Comparison of ENCODE assay signal across 38 cellular contexts in genomic region chr3:188617270-188617669, GRCh38.
"Had no signal": no experiment of that assay in that cellular context is flagged by ENCODE, and none has a peak within 500 bp of the region (broad histone marks: within the 10 kb centered on the region; RNA-seq: fewer than 3 reads in every experiment).

No MANE protein-coding gene starts in this region.

- H3K4me3 Mint-ChIP-seq: activated B cell treated with CpG ODN at 0.5 μM for 24 hours; activated CD4-positive, alpha-beta memory T cell treated with anti-CD3 and anti-CD28 coated beads for 36 hours; activated CD4-positive, alpha-beta T cell treated with anti-CD3 and anti-CD28 coated beads, Interleukin-2, amount 10 ng/mL, durations not matched to agents 24 days and 14 days; activated CD8-positive, alpha-beta T cell treated with anti-CD3 and anti-CD28 coated beads for 36 hours; activated naive CD4-positive, alpha-beta T cell treated with anti-CD3 and anti-CD28 coated beads, Interleukin-2, amount 10 ng/mL, durations not matched to agents 7 days and 5 days; activated naive CD4-positive, alpha-beta T cell treated with anti-CD3 and anti-CD28 coated beads, Interleukin-2, amount 50 U/mL, for 24 hours; activated naive CD8-positive, alpha-beta T cell; activated naive CD8-positive, alpha-beta T cell treated with anti-CD3 and anti-CD28 coated beads, Interleukin-2, amount 10 ng/mL, durations not matched to agents 7 days and 5 days; activated naive CD8-positive, alpha-beta T cell treated with anti-CD3 and anti-CD28 coated beads, Interleukin-2, amount 50 U/mL, for 24 hours; activated T-cell treated with anti-CD3 and anti-CD28 coated beads, Interleukin-2, amount 50 U/mL, for 4 hours; activated T-cell treated with anti-CD3 and anti-CD28 coated beads, Interleukin-2, amount 50 U/mL, for 72 hours; activated T-helper 1 cell treated with anti-CD3 and anti-CD28 coated beads, Interleukin-12 subunit alpha, Interleukin-12 subunit beta, Interleukin-2, Interleukin-4 antibody, amounts not matched to agents 30 ng/mL and 10 ng/mL and 1 ng/mL, durations not matched to agents 14 hours and 24 hours and 36 hours; activated T-helper 17 cell treated with anti-CD3 and anti-CD28 coated beads, Interleukin-2, amount 50 U/mL, for 72 hours; brain; central memory CD8-positive, alpha-beta T cell; T-helper 1 cell treated with Interleukin-12 subunit alpha and Interleukin-12 subunit beta and Interleukin-4 antibody, amounts not matched to agents 30 μg/mL and 1 μg/mL, for 36 hours; T-helper 2 cell treated with Interferon-gamma antibody and Interleukin-4, amounts not matched to agents 5 μg/mL and 100 μg/mL, for 36 hours had no signal

- H3K27me3 ChIP-seq: ascending aorta, cardiac muscle cell had no signal

- H3K4me3 ChIP-seq: ascending aorta, cardiac muscle cell had no signal

- DNase-seq: activated B cell treated with CpG ODN at 0.5 μM for 24 hours; activated CD4-positive, alpha-beta memory T cell treated with anti-CD3 and anti-CD28 coated beads for 36 hours; activated CD4-positive, alpha-beta T cell treated with anti-CD3 and anti-CD28 coated beads for 4 hours; activated CD4-positive, alpha-beta T cell treated with anti-CD3 and anti-CD28 coated beads, Interleukin-2, amount 10 ng/mL, durations not matched to agents 24 days and 14 days; activated CD4-positive, alpha-beta T cell treated with anti-CD3 and anti-CD28 coated beads, Interleukin-2, amount 50 U/mL, for 1 hour; activated CD4-positive, alpha-beta T cell treated with anti-CD3 and anti-CD28 coated beads, Interleukin-2, amount 50 U/mL, for 4 hours; activated CD4-positive, CD25-positive, alpha-beta regulatory T cell treated with anti-CD3 and anti-CD28 coated beads, Interleukin-2, amount 50 U/mL, for 72 hours; activated CD8-positive, alpha-beta memory T cell treated with anti-CD3 and anti-CD28 coated beads, Interleukin-2, amount 50 U/mL, for 4 hours; activated CD8-positive, alpha-beta T cell treated with anti-CD3 and anti-CD28 coated beads for 36 hours; activated gamma-delta T cell; activated naive CD4-positive, alpha-beta T cell treated with anti-CD3 and anti-CD28 coated beads, Interleukin-2, amount 10 ng/mL, durations not matched to agents 7 days and 5 days; activated naive CD4-positive, alpha-beta T cell treated with Interleukin-2 at 50 U/mL for 16 hours; activated naive CD8-positive, alpha-beta T cell treated with anti-CD3 and anti-CD28 coated beads, Interleukin-2, amount 10 ng/mL, durations not matched to agents 7 days and 5 days; activated naive CD8-positive, alpha-beta T cell treated with anti-CD3 and anti-CD28 coated beads, Interleukin-2, amount 50 U/mL, for 24 hours; activated T-cell treated with anti-CD3 and anti-CD28 coated beads for 4 hours; activated T-cell treated with anti-CD3 and anti-CD28 coated beads, Interleukin-2, amount 50 U/mL, for 1 hour; activated T-cell treated with anti-CD3 and anti-CD28 coated beads, Interleukin-2, amount 50 U/mL, for 4 hours; activated T-cell treated with anti-CD3 and anti-CD28 coated beads, Interleukin-2, amount 50 U/mL, for 72 hours; amygdala; anterior cingulate cortex; caudate nucleus; SW 1271; T-helper 1 cell; T-helper 2 cell; T-helper 9 cell had no signal

- H3K27ac Mint-ChIP-seq: activated B cell treated with CpG ODN at 0.5 μM for 24 hours; activated CD4-positive, alpha-beta memory T cell treated with anti-CD3 and anti-CD28 coated beads for 36 hours; activated CD4-positive, alpha-beta T cell treated with anti-CD3 and anti-CD28 coated beads, Interleukin-2, amount 10 ng/mL, durations not matched to agents 24 days and 14 days; activated CD8-positive, alpha-beta T cell treated with anti-CD3 and anti-CD28 coated beads for 36 hours; activated naive CD4-positive, alpha-beta T cell treated with anti-CD3 and anti-CD28 coated beads, Interleukin-2, amount 10 ng/mL, durations not matched to agents 7 days and 5 days; activated naive CD4-positive, alpha-beta T cell treated with anti-CD3 and anti-CD28 coated beads, Interleukin-2, amount 50 U/mL, for 24 hours; activated naive CD8-positive, alpha-beta T cell; activated naive CD8-positive, alpha-beta T cell treated with anti-CD3 and anti-CD28 coated beads, Interleukin-2, amount 10 ng/mL, durations not matched to agents 7 days and 5 days; activated naive CD8-positive, alpha-beta T cell treated with anti-CD3 and anti-CD28 coated beads, Interleukin-2, amount 50 U/mL, for 24 hours; activated T-cell treated with anti-CD3 and anti-CD28 coated beads, Interleukin-2, amount 50 U/mL, for 72 hours; activated T-helper 1 cell treated with anti-CD3 and anti-CD28 coated beads, Interleukin-12 subunit alpha, Interleukin-12 subunit beta, Interleukin-2, Interleukin-4 antibody, amounts not matched to agents 30 ng/mL and 10 ng/mL and 1 ng/mL, durations not matched to agents 14 hours and 24 hours and 36 hours; activated T-helper 17 cell treated with anti-CD3 and anti-CD28 coated beads, Interleukin-2, amount 50 U/mL, for 72 hours; brain; T-helper 1 cell treated with Interleukin-12 subunit alpha and Interleukin-12 subunit beta and Interleukin-4 antibody, amounts not matched to agents 30 μg/mL and 1 μg/mL, for 36 hours; T-helper 2 cell treated with Interferon-gamma antibody and Interleukin-4, amounts not matched to agents 5 μg/mL and 100 μg/mL, for 36 hours had no signal

- FAIRE-seq: bronchial epithelial cell, TTC549 had no signal

- H3K27ac ChIP-seq: ascending aorta, cardiac muscle cell, VCaP had no signal

- ATAC-seq: activated CD8-positive, alpha-beta T cell treated with anti-CD3 and anti-CD28 coated beads for 36 hours; activated naive CD8-positive, alpha-beta T cell treated with anti-CD3 and anti-CD28 coated beads, Interleukin-2, amount 50 U/mL, for 24 hours; activated T-cell treated with anti-CD3 and anti-CD28 coated beads, Interleukin-2, amount 50 U/mL, for 4 hours; activated T-cell treated with anti-CD3 and anti-CD28 coated beads, Interleukin-2, amount 50 U/mL, for 72 hours; activated T-helper 17 cell treated with anti-CD3 and anti-CD28 coated beads, Interleukin-2, amount 50 U/mL, for 72 hours had no signal

- H3K9me3 Mint-ChIP-seq: activated B cell treated with CpG ODN at 0.5 μM for 24 hours; activated CD4-positive, alpha-beta memory T cell treated with anti-CD3 and anti-CD28 coated beads for 36 hours; activated CD4-positive, alpha-beta T cell treated with anti-CD3 and anti-CD28 coated beads, Interleukin-2, amount 10 ng/mL, durations not matched to agents 24 days and 14 days; activated CD8-positive, alpha-beta T cell treated with anti-CD3 and anti-CD28 coated beads for 36 hours; activated naive CD4-positive, alpha-beta T cell treated with anti-CD3 and anti-CD28 coated beads, Interleukin-2, amount 10 ng/mL, durations not matched to agents 7 days and 5 days; activated naive CD4-positive, alpha-beta T cell treated with anti-CD3 and anti-CD28 coated beads, Interleukin-2, amount 50 U/mL, for 24 hours; activated T-cell treated with anti-CD3 and anti-CD28 coated beads, Interleukin-2, amount 50 U/mL, for 4 hours; activated T-helper 1 cell treated with anti-CD3 and anti-CD28 coated beads, Interleukin-12 subunit alpha, Interleukin-12 subunit beta, Interleukin-2, Interleukin-4 antibody, amounts not matched to agents 30 ng/mL and 10 ng/mL and 1 ng/mL, durations not matched to agents 14 hours and 24 hours and 36 hours; activated T-helper 17 cell treated with anti-CD3 and anti-CD28 coated beads, Interleukin-2, amount 50 U/mL, for 72 hours; central memory CD8-positive, alpha-beta T cell; T-helper 1 cell treated with Interleukin-12 subunit alpha and Interleukin-12 subunit beta and Interleukin-4 antibody, amounts not matched to agents 30 μg/mL and 1 μg/mL, for 36 hours; T-helper 2 cell treated with Interferon-gamma antibody and Interleukin-4, amounts not matched to agents 5 μg/mL and 100 μg/mL, for 36 hours had no signal

- H3K27me3 Mint-ChIP-seq: activated B cell treated with CpG ODN at 0.5 μM for 24 hours; activated CD4-positive, alpha-beta memory T cell treated with anti-CD3 and anti-CD28 coated beads for 36 hours; activated CD4-positive, alpha-beta T cell treated with anti-CD3 and anti-CD28 coated beads, Interleukin-2, amount 10 ng/mL, durations not matched to agents 24 days and 14 days; activated CD8-positive, alpha-beta T cell treated with anti-CD3 and anti-CD28 coated beads for 36 hours; activated naive CD4-positive, alpha-beta T cell treated with anti-CD3 and anti-CD28 coated beads, Interleukin-2, amount 10 ng/mL, durations not matched to agents 7 days and 5 days; activated naive CD4-positive, alpha-beta T cell treated with anti-CD3 and anti-CD28 coated beads, Interleukin-2, amount 50 U/mL, for 24 hours; activated naive CD8-positive, alpha-beta T cell; activated naive CD8-positive, alpha-beta T cell treated with anti-CD3 and anti-CD28 coated beads, Interleukin-2, amount 10 ng/mL, durations not matched to agents 7 days and 5 days; activated naive CD8-positive, alpha-beta T cell treated with anti-CD3 and anti-CD28 coated beads, Interleukin-2, amount 50 U/mL, for 24 hours; activated T-helper 17 cell treated with anti-CD3 and anti-CD28 coated beads, Interleukin-2, amount 50 U/mL, for 72 hours; central memory CD8-positive, alpha-beta T cell had no signal

- H3K4me1 Mint-ChIP-seq: activated B cell treated with CpG ODN at 0.5 μM for 24 hours; activated naive CD4-positive, alpha-beta T cell treated with anti-CD3 and anti-CD28 coated beads, Interleukin-2, amount 10 ng/mL, durations not matched to agents 7 days and 5 days; activated naive CD4-positive, alpha-beta T cell treated with anti-CD3 and anti-CD28 coated beads, Interleukin-2, amount 50 U/mL, for 24 hours; activated naive CD8-positive, alpha-beta T cell treated with anti-CD3 and anti-CD28 coated beads, Interleukin-2, amount 10 ng/mL, durations not matched to agents 7 days and 5 days; activated T-helper 17 cell treated with anti-CD3 and anti-CD28 coated beads, Interleukin-2, amount 50 U/mL, for 72 hours; brain had no signal

- H3K9me3 ChIP-seq: ascending aorta had no signal

- H3K36me3 ChIP-seq: ascending aorta, cardiac muscle cell had no signal
